ENCODE assay signal across 13 cellular contexts in genomic region chr4:66575024-66575696, GRCh38.
DNase-seq lines count a peak whose midpoint lies in the region; TF ChIP-seq lines count a peak whose summit lies in the region.
"Had no signal": no experiment of that assay in that cellular context is flagged by ENCODE, and none has a peak within 500 bp of the region (broad histone marks: within the 10 kb centered on the region; RNA-seq: fewer than 3 reads in every experiment).

No MANE protein-coding gene starts in this region.

- no peaks in the 10 kb centered on the region for H3K4me1 ChIP-seq in CD8-positive, alpha-beta memory T cell (ENCODE audit: insufficient read depth, low read length)
- H3K4me1 ChIP-seq: BLaER1 had no signal

- no peak for TF ChIP-seq CTCF in brain microvascular endothelial cell (IDR thresholded peaks at IDR 0.05; ENCODE audit: low read depth, low read length, missing control alignments)

- H3K9me3 Mint-ChIP-seq in CD8-positive, alpha-beta memory T cell, result peaks cover 2 to 10% (median 6%) of the 10 kb centered on the region in 5 donors
- H3K9me3 Mint-ChIP-seq: nephron progenitor cell had no signal

- no peak overlapping the region for H3K4me3 Mint-ChIP-seq in CD8-positive, alpha-beta memory T cell
- H3K4me3 Mint-ChIP-seq: nephron progenitor cell had no signal

- in situ Hi-C loops in brain microvascular endothelial cell (cut with HindIII; ENCODE audit: low pct_ligation_motif_present, low sequenced_read_pairs), result no loop called here

- no peaks in the 10 kb centered on the region for H3K27me3 ChIP-seq in brain microvascular endothelial cell (replicated peaks)
- H3K27me3 ChIP-seq in CD8-positive, alpha-beta memory T cell (ENCODE audit: insufficient read depth, low read length, poor library complexity, severe bottlenecking), result no peaks in the 10 kb centered on the region
- H3K27me3 ChIP-seq: BLaER1, cardiac muscle cell had no signal

- POLR2A ChIA-PET in CD8-positive, alpha-beta memory T cell (lab: Charles Lee), result no interaction called here

- CTCF ChIA-PET in CD8-positive, alpha-beta memory T cell (lab: Charles Lee), result no interaction called here

- no peak overlapping the region for H3K27ac Mint-ChIP-seq in CD8-positive, alpha-beta memory T cell
- H3K27ac Mint-ChIP-seq: nephron progenitor cell had no signal

- H3K36me3 ChIP-seq in brain microvascular endothelial cell (replicated peaks), result no peaks in the 10 kb centered on the region
- no peaks in the 10 kb centered on the region for H3K36me3 ChIP-seq in CD8-positive, alpha-beta memory T cell (ENCODE audit: insufficient read depth, low read length)
- H3K36me3 ChIP-seq: BLaER1, cardiac muscle cell had no signal

- DNase-seq in COLO668 (lab: John Stamatoyannopoulos, UW; ENCODE audit: unreplicated experiment) (peak; percentile 52), LHCN-M2 (ENCODE audit: low read depth) (peak; percentile 67), brain microvascular endothelial cell (peak; percentile 87), mucosa of gallbladder (ENCODE audit: low spot score) (peak; percentile 90), 8988T (no peak), NCI-H774 (lab: John Stamatoyannopoulos, UW) (no peak)
- no peak for DNase-seq in effector CD4-positive, alpha-beta T cell
- no peak for DNase-seq in CD8-positive, alpha-beta memory T cell
- DNase-seq: NCI-H1436, nephron progenitor cell had no signal

- H3K27ac ChIP-seq in brain microvascular endothelial cell, result peak overlapping the region; percentile 90
- no peak overlapping the region for H3K27ac ChIP-seq in CD8-positive, alpha-beta memory T cell (ENCODE audit: low read depth, low read length)
- H3K27ac ChIP-seq: BLaER1, cardiac muscle cell, SK-N-MC had no signal

- no peaks in the 10 kb centered on the region for H3K9me3 ChIP-seq in CD8-positive, alpha-beta memory T cell (ENCODE audit: low read length)
- H3K9me3 ChIP-seq: BLaER1 had no signal

- no peaks in the 10 kb centered on the region for H3K36me3 Mint-ChIP-seq in CD8-positive, alpha-beta memory T cell

- no peak overlapping the region for H3K4me3 ChIP-seq in brain microvascular endothelial cell (ENCODE audit: low read depth, low read length)
- no peak overlapping the region for H3K4me3 ChIP-seq in CD8-positive, alpha-beta memory T cell (ENCODE audit: low read length)
- H3K4me3 ChIP-seq: BLaER1, cardiac muscle cell, SK-N-MC had no signal

- H3K27me3 Mint-ChIP-seq in CD8-positive, alpha-beta memory T cell, result no peaks in the 10 kb centered on the region

- no peaks in the 10 kb centered on the region for H3K4me1 Mint-ChIP-seq in CD8-positive, alpha-beta memory T cell

Comparison
In these comparisons a context has a peak if more than half of its experiments do, and no peak if none do; other contexts are left out.
1. DNase-seq: peak in COLO668 (single experiment), LHCN-M2 (single experiment), brain microvascular endothelial cell (single experiment) and mucosa of gallbladder (single experiment); none in effector CD4-positive, alpha-beta T cell (single experiment), CD8-positive, alpha-beta memory T cell (0 of 5), 8988T (single experiment) and NCI-H774 (single experiment).